ENCODE assay signal across 10 cellular contexts in genomic region chr6:117463762-117464665, GRCh38. TPM values are rescaled to one million over a fixed set of nuclear protein-coding genes. Genes with fewer than 3 reads are reported as not detected.
DNase-seq lines count a peak whose midpoint lies in the region; ATAC-seq, FAIRE-seq and TF ChIP-seq lines count a peak whose summit lies in the region.
"Had no signal": no experiment of that assay in that cellular context is flagged by ENCODE, and none has a peak within 500 bp of the region (broad histone marks: within the 10 kb centered on the region; RNA-seq: fewer than 3 reads in every experiment).

No MANE protein-coding gene starts in this region.

- in situ Hi-C loops in GM13977 (cut with MboI; ENCODE audit: low pct_unique_long_range_greater_than_20kb, low sequenced_read_pairs, unreplicated experiment): no loop called here

- FAIRE-seq in keratinocyte (lab: Jason Lieb, UNC): peak; percentile 74

- H3K9me1 ChIP-seq in keratinocyte (ENCODE audit: control insufficient read depth, extremely low read depth, insufficient read depth, low read length): no peaks in the 10 kb centered on the region

- H3K4me3 Mint-ChIP-seq in T-helper 2 cell treated with Interferon-gamma antibody and Interleukin-4, amounts not matched to agents 5 μg/mL and 100 μg/mL, for 36 hours: peak overlapping the region; percentile 10
- H3K4me3 Mint-ChIP-seq in naive thymus-derived CD8-positive, alpha-beta T cell: no peak overlapping the region

- H3K27me3 Mint-ChIP-seq in T-helper 2 cell treated with Interferon-gamma antibody and Interleukin-4, amounts not matched to agents 5 μg/mL and 100 μg/mL, for 36 hours (ENCODE audit: low read depth): peaks cover 12% of the 10 kb centered on the region
- peaks cover 2 to 21% (median 10%) of the 10 kb centered on the region in 5 donors for H3K27me3 Mint-ChIP-seq in naive thymus-derived CD8-positive, alpha-beta T cell

- H3K27ac Mint-ChIP-seq in T-helper 2 cell treated with Interferon-gamma antibody and Interleukin-4, amounts not matched to agents 5 μg/mL and 100 μg/mL, for 36 hours: peak overlapping the region; percentile 15
- peak overlapping the region in 1 of 10 donors; percentile 9 for H3K27ac Mint-ChIP-seq in naive thymus-derived CD8-positive, alpha-beta T cell

- dilution Hi-C loops in keratinocyte (cut with MboI; ENCODE audit: extremely low pct_ligation_motif_present, low sequenced_read_pairs): no loop called here

- peak overlapping the region in 1 of 3 experiments; percentile 46 for H3K4me3 ChIP-seq in keratinocyte (ENCODE audit: control insufficient read depth in 2 of 3, extremely low read depth in 1 of 3, insufficient read depth in 2 of 3, low read depth in 1 of 3, low read length in 3 of 3)
- H3K4me3 ChIP-seq: cardiac muscle cell had no signal

- no peaks in the 10 kb centered on the region for H3K36me3 ChIP-seq in keratinocyte (ENCODE audit: control insufficient read depth in 2 of 2, extremely low read depth in 1 of 2, insufficient read depth in 2 of 2, low read length in 2 of 2)
- H3K36me3 ChIP-seq: cardiac muscle cell, neutrophil had no signal

- no peaks in the 10 kb centered on the region for H3K36me3 Mint-ChIP-seq in T-helper 2 cell treated with Interferon-gamma antibody and Interleukin-4, amounts not matched to agents 5 μg/mL and 100 μg/mL, for 36 hours (ENCODE audit: low read depth)
- H3K36me3 Mint-ChIP-seq in naive thymus-derived CD8-positive, alpha-beta T cell: no peaks in the 10 kb centered on the region

- peak overlapping the region; percentile 50 for H3K27ac ChIP-seq in keratinocyte (ENCODE audit: control insufficient read depth, insufficient read depth, low read length)
- H3K27ac ChIP-seq: cardiac muscle cell, neutrophil had no signal

- peak overlapping the region; percentile 79 for H2AFZ ChIP-seq in keratinocyte (ENCODE audit: control insufficient read depth, low read length)

- POLR2A ChIA-PET in naive thymus-derived CD8-positive, alpha-beta T cell (lab: Charles Lee): no interaction called here

- H3K4me1 Mint-ChIP-seq in T-helper 2 cell treated with Interferon-gamma antibody and Interleukin-4, amounts not matched to agents 5 μg/mL and 100 μg/mL, for 36 hours (ENCODE audit: low read depth): peaks cover 16% of the 10 kb centered on the region
- H3K4me1 Mint-ChIP-seq in naive thymus-derived CD8-positive, alpha-beta T cell: peaks cover 0 to 14% (median under 1%) of the 10 kb centered on the region in 4 donors

- no peaks in the 10 kb centered on the region for H3K27me3 ChIP-seq in keratinocyte (ENCODE audit: control insufficient read depth, extremely low read depth, insufficient read depth, low read length)
- H3K27me3 ChIP-seq: neutrophil had no signal

- peak overlapping the region; percentile 82 for H3K4me2 ChIP-seq in keratinocyte (ENCODE audit: control insufficient read depth, extremely low read depth, insufficient read depth, low read depth, low read length)

- H3K79me2 ChIP-seq in keratinocyte (ENCODE audit: control insufficient read depth, insufficient read depth, low read length): no peaks in the 10 kb centered on the region

- no peak for TF ChIP-seq CTCF in keratinocyte (optimal IDR thresholded peaks at IDR 0.05 in 1 of 3, IDR thresholded peaks at IDR 0.05 in 1 of 3, conservative IDR thresholded peaks at IDR 0.05 in 1 of 3; ENCODE audit: extremely low read depth in 1 of 3, insufficient read depth in 2 of 3, low read length in 3 of 3)
- no peak for TF ChIP-seq CTCF in GM13977 (IDR thresholded peaks at IDR 0.05; ENCODE audit: extremely low read depth, insufficient read depth, missing control alignments)

- peaks cover 17% of the 10 kb centered on the region for H3K4me1 ChIP-seq in keratinocyte (ENCODE audit: control insufficient read depth, extremely low read depth, insufficient read depth, low read length)

- no peaks in the 10 kb centered on the region for H4K20me1 ChIP-seq in keratinocyte (ENCODE audit: control insufficient read depth, extremely low read depth, insufficient read depth, low read length)

- no peaks in the 10 kb centered on the region for H3K9me3 ChIP-seq in keratinocyte (ENCODE audit: control insufficient read depth, low read depth, low read length)
- H3K9me3 ChIP-seq: neutrophil had no signal

- no peaks in the 10 kb centered on the region for H3K9me3 Mint-ChIP-seq in T-helper 2 cell treated with Interferon-gamma antibody and Interleukin-4, amounts not matched to agents 5 μg/mL and 100 μg/mL, for 36 hours
- no peaks in the 10 kb centered on the region for H3K9me3 Mint-ChIP-seq in naive thymus-derived CD8-positive, alpha-beta T cell

- ATAC-seq in GM18519 (IDR thresholded peaks at IDR 0.05; ENCODE audit: low FRiP score, unreplicated experiment) (peak; percentile 65), HG02798 (IDR thresholded peaks at IDR 0.05; ENCODE audit: poor library complexity, unreplicated experiment) (peak; percentile 74)
- no peak for ATAC-seq in naive thymus-derived CD8-positive, alpha-beta T cell

- peak overlapping the region; percentile 26 for H3K9ac ChIP-seq in keratinocyte (ENCODE audit: control insufficient read depth, extremely low read depth, insufficient read depth, low read length)

- DNase-seq in T-helper 2 cell treated with Interferon-gamma antibody and Interleukin-4, amounts not matched to agents 5 μg/mL and 100 μg/mL, for 36 hours (ENCODE audit: low spot score): peak; percentile 27
- no peak for DNase-seq in keratinocyte (ENCODE audit: low read depth, low spot score)
- no peak for DNase-seq in GM13977 (ENCODE audit: low spot score)
- DNase-seq in retina: no peak
- no peak for DNase-seq in stimulated activated naive CD4-positive, alpha-beta T cell treated with Interleukin-2 at 50 U/mL for 16 hours (lab: John Stamatoyannopoulos, UW)
- DNase-seq in naive thymus-derived CD8-positive, alpha-beta T cell: no peak

RNA-seq across cellular contexts. Expression of gene DCBLD1, which starts 18.5 kb away (rescaled TPM):
- polyA plus RNA-seq in keratinocyte: 15.8 to 21.7 TPM (median 21.0 TPM) in 3 replicates
- polyA plus RNA-seq in keratinocyte (2011; ENCODE audit: low read depth): 24.9 TPM
- 7.7 and 10.3 TPM in 2 replicates for polyA plus RNA-seq in keratinocyte (2011; cell fraction: cytosol; rRNA removed)
- polyA plus RNA-seq in keratinocyte (2011; cell fraction: nucleus; rRNA removed): 25.4 and 31.5 TPM in 2 replicates
- 10.5 and 17.1 TPM in 2 replicates for polyA plus RNA-seq in keratinocyte (2012; ENCODE audit: low replicate concordance)
- polyA minus RNA-seq in keratinocyte: 7.9 to 19.4 TPM (median 16.5 TPM) in 3 replicates
- 20.3 TPM for polyA minus RNA-seq in keratinocyte (2011; cell fraction: cytosol; rRNA and poly(A)+ RNA removed)
- polyA minus RNA-seq in keratinocyte (2011; cell fraction: nucleus; rRNA and poly(A)+ RNA removed): 31.2 and 42.1 TPM in 2 replicates
- total RNA-seq in naive thymus-derived CD8-positive, alpha-beta T cell: 1 to 10 TPM; 8.0 to 8.3 TPM
- 1 to 10 TPM; 2.9 to 3.6 (median 3.0) TPM for polyA plus RNA-seq in naive thymus-derived CD8-positive, alpha-beta T cell

RNA-seq across cellular contexts. Expression of gene ROS1, which starts 38.3 kb away (rescaled TPM):
- 0.16 to 0.46 TPM (median 0.16 TPM) in 3 replicates for polyA plus RNA-seq in keratinocyte
- polyA plus RNA-seq in keratinocyte (2011; ENCODE audit: low read depth): not detected
- 0.07 and 0.08 TPM in 2 replicates for polyA plus RNA-seq in keratinocyte (2011; cell fraction: cytosol; rRNA removed)
- 0.45 and 0.50 TPM in 2 replicates for polyA plus RNA-seq in keratinocyte (2011; cell fraction: nucleus; rRNA removed)
- polyA plus RNA-seq in keratinocyte (2012; ENCODE audit: low replicate concordance): 0.21 TPM in 1 of 2 replicates, not detected in the other
- 0.10 to 0.49 TPM (median 0.35 TPM) in 3 replicates for polyA minus RNA-seq in keratinocyte
- not detected for polyA minus RNA-seq in keratinocyte (2011; cell fraction: cytosol; rRNA and poly(A)+ RNA removed)
- 0.63 and 1.7 TPM in 2 replicates for polyA minus RNA-seq in keratinocyte (2011; cell fraction: nucleus; rRNA and poly(A)+ RNA removed)
- not detected for total RNA-seq in naive thymus-derived CD8-positive, alpha-beta T cell
- polyA plus RNA-seq in naive thymus-derived CD8-positive, alpha-beta T cell: not detected
- total RNA-seq: cardiac muscle cell had no signal
- polyA plus RNA-seq: cardiac muscle cell had no signal

Comparison
In these comparisons a context has a peak if more than half of its experiments do, and no peak if none do; other contexts are left out.
1. ATAC-seq: peak in GM18519 (single experiment) and HG02798 (single experiment); none in naive thymus-derived CD8-positive, alpha-beta T cell (0 of 2).